ENCODE assay signal across 26 cellular contexts in genomic region chr16:7518158-7518557, GRCh38.
"Had no signal": no experiment of that assay in that cellular context is flagged by ENCODE, and none has a peak within 500 bp of the region (broad histone marks: within the 10 kb centered on the region; RNA-seq: fewer than 3 reads in every experiment).

No MANE protein-coding gene starts in this region.

- H3K9me3 ChIP-seq: neutrophil, pancreas, prostate gland, right atrium auricular region, right lobe of liver, sigmoid colon, stomach, thoracic aorta, thyroid gland, tibial nerve, upper lobe of left lung, uterus had no signal

- H3K27ac ChIP-seq: neural progenitor cell, neutrophil, pancreas, prostate gland, right atrium auricular region, right lobe of liver, sigmoid colon, stomach, thoracic aorta, thyroid gland, tibial nerve, upper lobe of left lung, uterus had no signal

- H3K9ac ChIP-seq: neural progenitor cell had no signal

- H3K4me1 ChIP-seq: neural progenitor cell, pancreas, prostate gland, right atrium auricular region, right lobe of liver, sigmoid colon, stomach, thyroid gland, tibial nerve, upper lobe of left lung, uterus had no signal

- H3K4me2 ChIP-seq: neural progenitor cell had no signal

- H3K36me3 ChIP-seq: neural progenitor cell, neutrophil, pancreas, prostate gland, right atrium auricular region, right lobe of liver, sigmoid colon, stomach, thoracic aorta, thyroid gland, tibial nerve, upper lobe of left lung, uterus had no signal

- ATAC-seq: naive thymus-derived CD4-positive, alpha-beta T cell; natural killer cell; pancreas; stimulated activated effector memory CD8-positive, alpha-beta T cell treated with anti-CD3 and anti-CD28 coated beads, Interleukin-12 subunit alpha, Interleukin-12 subunit beta, amount 100 ng/mL, for 72 hours; stimulated activated naive B cell treated with anti-CD40 and anti-IgM and Interleukin-4, amounts not matched to agents 10 μg/mL and 1 μg/mL and 100 μg/mL, for 72 hours had no signal

- H3K27me3 ChIP-seq: neural progenitor cell, neutrophil, pancreas, right atrium auricular region, right lobe of liver, sigmoid colon, stomach, thyroid gland, tibial nerve, upper lobe of left lung, uterus had no signal

- H3K4me3 ChIP-seq: neural progenitor cell, pancreas, prostate gland, right atrium auricular region, right lobe of liver, sigmoid colon, stomach, thoracic aorta, thyroid gland, tibial nerve, upper lobe of left lung, uterus had no signal

- DNase-seq: naive thymus-derived CD4-positive, alpha-beta T cell; natural killer cell; nucleus accumbens; retina; right lobe of liver; sigmoid colon; small intestine; stimulated activated CD4-positive, alpha-beta T cell treated with anti-CD3 and anti-CD28 coated beads, Interleukin-15, amount 100 ng/mL, for 24 hours; stimulated activated CD4-positive, alpha-beta T cell treated with anti-CD3 and anti-CD28 coated beads, Interleukin-2, amount 100 ng/mL, for 24 hours; stimulated activated CD4-positive, alpha-beta T cell treated with anti-CD3 and anti-CD28 coated beads, Interleukin-2, amount 100 ng/mL, for 48 hours; stimulated activated CD4-positive, alpha-beta T cell treated with anti-CD3 and anti-CD28 coated beads, Interleukin-4, amount 100 ng/mL, for 24 hours; stimulated activated naive B cell treated with anti-CD40 and anti-IgM and Interleukin-4, amounts not matched to agents 10 μg/mL and 1 μg/mL and 100 μg/mL, for 72 hours; stimulated activated naive CD4-positive, alpha-beta T cell treated with Interleukin-2 at 50 U/mL for 16 hours; stomach; thyroid gland; trophoblast cell; uterus had no signal

- FAIRE-seq: pancreas, small intestine had no signal

- H2AFZ ChIP-seq: neural progenitor cell had no signal
